1 cellular context compared by ENCODE assay signal in the genomic region with DNA sequence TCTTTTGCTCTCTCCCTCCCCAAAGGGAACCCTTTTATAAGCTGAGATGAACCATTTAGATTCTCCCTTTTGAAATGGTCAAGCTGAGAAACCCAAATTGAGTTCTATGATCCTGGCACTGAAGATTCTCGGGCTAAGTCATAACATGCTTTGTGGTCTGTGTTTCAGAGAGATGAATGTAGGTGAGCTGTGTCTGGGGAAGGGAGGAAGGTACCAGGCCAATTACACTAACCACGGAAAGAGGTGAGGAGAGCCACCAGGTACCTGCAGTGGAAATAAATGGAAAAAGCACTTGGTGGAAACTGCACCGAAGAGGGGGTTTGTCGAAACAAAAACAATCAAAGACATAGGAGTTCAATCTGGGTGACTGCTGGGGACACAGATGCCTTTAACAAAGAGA.
TF ChIP-seq lines count a peak whose summit lies in the region.

No MANE protein-coding gene starts in this region.

TF ChIP-seq in WTC11, 78 proteins besides CTCF, POLR2A, EP300 and RAD21 (continued from another document):
- no peak for TF ChIP-seq TCF7 (CRISPR knock-in tag; IDR thresholded peaks at IDR 0.05; ENCODE audit: low read depth)
- TF ChIP-seq JUN (CRISPR knock-in tag; IDR thresholded peaks at IDR 0.05): no peak
